In the genomic region with DNA sequence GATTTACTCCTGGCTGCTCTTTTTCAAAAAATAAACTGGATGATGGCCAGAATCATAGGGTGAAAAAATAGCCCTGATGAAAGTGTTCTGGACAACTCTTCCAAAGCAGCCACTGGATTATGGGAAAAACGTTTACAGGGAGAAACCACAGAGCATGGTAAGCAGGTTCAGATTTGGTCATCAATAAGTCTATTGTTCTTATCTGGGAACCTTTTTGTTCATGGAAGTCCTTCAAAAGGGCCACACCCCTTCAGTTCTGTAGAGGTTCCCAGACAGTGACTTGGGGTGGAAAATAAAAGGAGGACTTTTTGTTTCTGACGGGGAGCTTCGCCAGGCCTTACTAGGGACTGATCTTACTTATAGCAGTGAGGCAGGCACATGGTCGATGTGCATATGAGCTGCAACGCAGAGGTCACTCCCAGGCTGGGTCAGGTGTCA, we compare ENCODE assay signal across 17 cellular contexts.
DNase-seq lines count a peak whose midpoint lies in the region; ATAC-seq, FAIRE-seq and TF ChIP-seq lines count a peak whose summit lies in the region.
"Had no signal": no experiment of that assay in that cellular context is flagged by ENCODE, and none has a peak within 500 bp of the region (broad histone marks: within the 10 kb centered on the region; RNA-seq: fewer than 3 reads in every experiment).

No MANE protein-coding gene starts in this region.

- H3K27ac ChIP-seq in right atrium auricular region (peak overlapping the region; percentile 53 to 65), stomach (peak overlapping the region in 4 of 5 donors; percentile 25 to 70 (median 46)), Karpas-422 (ENCODE audit: low read length) (no peak overlapping the region), Peyer's patch (no peak overlapping the region)

- no peak overlapping the region for H2AFZ ChIP-seq in Karpas-422 (ENCODE audit: low read length)

- TF ChIP-seq EP300 in stomach (IDR thresholded peaks at IDR 0.05) = no peak

- H3K4me1 ChIP-seq in right atrium auricular region (peaks cover 0 to 56% of the 10 kb centered on the region in 2 donors), stomach (peaks cover 18 to 63% (median 40%) of the 10 kb centered on the region in 4 donors), Karpas-422 (ENCODE audit: low read length) (peaks cover 4% of the 10 kb centered on the region), Peyer's patch (peaks cover 0 to 4% (median 0%) of the 10 kb centered on the region in 4 donors)

- DNase-seq in HTR-8/SVneo (ENCODE audit: insufficient read length, low spot score) (no peak), astrocyte of the spinal cord (ENCODE audit: low read depth, low spot score) (peak; percentile 5), right atrium auricular region (ENCODE audit: low spot score) (no peak), stomach (no peak), Karpas-422 (no peak), Peyer's patch (no peak), NCI-H2081 (lab: John Stamatoyannopoulos, UW) (no peak)
- DNase-seq: activated naive CD4-positive, alpha-beta T cell; DND-41; GOT3; NCI-H1694 treated with DMSO at 0.1 percent for 48 hours; NCI-H526 treated with DMSO at 0.1 percent for 48 hours; nucleus accumbens; stimulated activated naive CD4-positive, alpha-beta T cell had no signal

- peak; percentile 31 for FAIRE-seq in HTR-8/SVneo (lab: Jason Lieb, UNC)
- FAIRE-seq: RCC 7860 had no signal

- H3K4me3 ChIP-seq in astrocyte of the spinal cord (ENCODE audit: low read depth, low read length) (no peak overlapping the region), right atrium auricular region (no peak overlapping the region), stomach (no peak overlapping the region), Karpas-422 (ENCODE audit: low read length) (no peak overlapping the region), Peyer's patch (no peak overlapping the region)
- H3K4me3 ChIP-seq: gastroesophageal sphincter had no signal

- H3K9ac ChIP-seq in Karpas-422 (ENCODE audit: low read length) = no peak overlapping the region

- in situ Hi-C loops in astrocyte of the spinal cord (cut with HindIII; ENCODE audit: low sequenced_read_pairs) = no loop called here

- no peak for ATAC-seq in HG03175 (IDR thresholded peaks at IDR 0.05; ENCODE audit: unreplicated experiment)

- TF ChIP-seq POLR2A in stomach (IDR thresholded peaks at IDR 0.05) (no peak), Peyer's patch (IDR thresholded peaks at IDR 0.05) (no peak)

- H3K9me2 ChIP-seq in Karpas-422 (replicated peaks; ENCODE audit: insufficient read depth, low read length) = no peaks in the 10 kb centered on the region

- H3K79me2 ChIP-seq in Karpas-422 (ENCODE audit: low read length) = no peaks in the 10 kb centered on the region

- H3K36me3 ChIP-seq in right atrium auricular region (no peaks in the 10 kb centered on the region), stomach (no peaks in the 10 kb centered on the region), Karpas-422 (ENCODE audit: insufficient read depth, low read length) (no peaks in the 10 kb centered on the region), Peyer's patch (no peaks in the 10 kb centered on the region)
- H3K36me3 ChIP-seq: gastroesophageal sphincter had no signal

- H4K20me1 ChIP-seq in Karpas-422 (ENCODE audit: insufficient read depth, low read depth, low read length) = no peaks in the 10 kb centered on the region

- intact Hi-C loops in stomach (cut with DNase I; ENCODE audit: low total_unique reads) = no loop called here

- H3K9me3 ChIP-seq in right atrium auricular region (no peaks in the 10 kb centered on the region), stomach (no peaks in the 10 kb centered on the region), Karpas-422 (ENCODE audit: low read length) (no peaks in the 10 kb centered on the region), Peyer's patch (no peaks in the 10 kb centered on the region)
- H3K9me3 ChIP-seq: gastroesophageal sphincter had no signal

- H3K4me2 ChIP-seq in Karpas-422 (ENCODE audit: low read depth, low read length, poor library complexity, severe bottlenecking) = no peak overlapping the region

- 40 to 54% (median 46%) methylated on average over 5 of the region's 5 CpGs for WGBS in stomach, 5 donors

- TF ChIP-seq CTCF in astrocyte of the spinal cord (IDR thresholded peaks at IDR 0.05; ENCODE audit: low read depth, low read length) (no peak), right atrium auricular region (IDR thresholded peaks at IDR 0.05) (no peak), stomach (IDR thresholded peaks at IDR 0.05) (no peak), Peyer's patch (IDR thresholded peaks at IDR 0.05) (no peak)

- H3K27me3 ChIP-seq in right atrium auricular region (no peaks in the 10 kb centered on the region), stomach (no peaks in the 10 kb centered on the region), Karpas-422 (ENCODE audit: low read length) (no peaks in the 10 kb centered on the region), Peyer's patch (no peaks in the 10 kb centered on the region)
- H3K27me3 ChIP-seq: gastroesophageal sphincter had no signal

Comparison
In these comparisons a context has a peak if more than half of its experiments do, and no peak if none do; other contexts are left out.
1. H3K27ac ChIP-seq: peak in right atrium auricular region (2 of 2) and stomach (4 of 5); none in Karpas-422 (single experiment) and Peyer's patch (0 of 4).